ENCODE assay signal across 27 cellular contexts in the genomic region with DNA sequence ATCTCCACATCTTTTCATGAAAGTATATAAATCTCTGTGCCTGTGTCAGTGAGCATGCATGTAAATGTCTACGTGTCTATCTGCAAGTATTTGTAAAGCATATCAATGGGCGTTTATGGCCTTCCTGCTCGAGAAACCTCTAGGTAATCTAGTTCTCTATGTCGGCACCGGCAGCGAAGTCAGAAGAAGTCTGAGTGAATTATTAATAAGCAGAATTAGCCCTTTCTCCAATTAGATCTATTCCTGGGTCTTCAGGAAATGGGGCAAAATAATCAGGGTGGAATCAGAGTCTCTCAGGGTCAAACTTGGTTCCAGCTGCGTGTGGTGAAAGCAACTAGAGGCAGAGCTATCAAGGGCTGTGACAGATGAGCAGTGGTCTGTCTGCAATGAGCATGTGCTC. TPM values are rescaled to one million over a fixed set of nuclear protein-coding genes. Genes with fewer than 3 reads are reported as not detected.
"Had no signal": no experiment of that assay in that cellular context is flagged by ENCODE, and none has a peak within 500 bp of the region (broad histone marks: within the 10 kb centered on the region; RNA-seq: fewer than 3 reads in every experiment).

A gene (plus strand): TSS at position 301 of the 400 bp plus-strand sequence. CDS start 108 bp downstream, outside the sequence.

- H3K27ac ChIP-seq: neutrophil, pancreas, prostate gland, right lobe of liver, skin epidermis, stomach, thoracic aorta, thyroid gland, tibial nerve, upper lobe of left lung, vagina had no signal

- H3K27me3 Mint-ChIP-seq: naive thymus-derived CD8-positive, alpha-beta T cell; natural killer cell treated with Interleukin-12 subunit alpha and Interleukin-12 subunit beta and Interleukin-15 and Interleukin-18, amount 100 ng/mL, for 72 hours; stimulated activated naive B cell treated with anti-CD40 and anti-IgM and Interleukin-4, amounts not matched to agents 10 μg/mL and 1 μg/mL and 100 μg/mL, for 72 hours; stimulated activated naive CD8-positive, alpha-beta T cell treated with anti-CD3 and anti-CD28 coated beads, Interleukin-15, Interleukin-2, amounts not matched to agents 100 ng/mL and 50 ng/mL, for 24 hours had no signal

- H3K27me3 ChIP-seq: neutrophil, pancreas, right lobe of liver, stomach, thyroid gland, tibial nerve, upper lobe of left lung, vagina had no signal

- FAIRE-seq: pancreas, urothelium cell line had no signal

- DNase-seq: naive thymus-derived CD8-positive, alpha-beta T cell; nephron progenitor cell; nucleus accumbens; pancreas; right cardiac atrium; right lobe of liver; stimulated activated CD4-positive, alpha-beta T cell treated with anti-CD3 and anti-CD28 coated beads, Interleukin-15, amount 100 ng/mL, for 24 hours; stimulated activated CD4-positive, alpha-beta T cell treated with anti-CD3 and anti-CD28 coated beads, Interleukin-2, amount 100 ng/mL, for 24 hours; stimulated activated CD4-positive, alpha-beta T cell treated with anti-CD3 and anti-CD28 coated beads, Interleukin-2, amount 100 ng/mL, for 48 hours; stimulated activated CD4-positive, alpha-beta T cell treated with anti-CD3 and anti-CD28 coated beads, Interleukin-4, amount 100 ng/mL, for 24 hours; stimulated activated naive B cell treated with anti-CD40 and anti-IgM and Interleukin-4, amounts not matched to agents 10 μg/mL and 1 μg/mL and 100 μg/mL, for 72 hours; stimulated activated naive CD4-positive, alpha-beta T cell treated with Interleukin-2 at 50 U/mL for 16 hours; stomach; thyroid gland; trophoblast cell; upper lobe of left lung had no signal

- H3K9me3 Mint-ChIP-seq: naive thymus-derived CD8-positive, alpha-beta T cell; natural killer cell treated with Interleukin-12 subunit alpha and Interleukin-12 subunit beta and Interleukin-15 and Interleukin-18, amount 100 ng/mL, for 72 hours; neural crest cell; stimulated activated effector memory CD8-positive, alpha-beta T cell treated with anti-CD3 and anti-CD28 coated beads, Interleukin-12 subunit alpha, Interleukin-12 subunit beta, amount 100 ng/mL, for 72 hours; stimulated activated naive B cell treated with anti-CD40 and anti-IgM and Interleukin-4, amounts not matched to agents 10 μg/mL and 1 μg/mL and 100 μg/mL, for 72 hours; stimulated activated naive CD8-positive, alpha-beta T cell treated with anti-CD3 and anti-CD28 coated beads, Interleukin-15, Interleukin-2, amounts not matched to agents 100 ng/mL and 50 ng/mL, for 24 hours had no signal

- H3K4me3 ChIP-seq: pancreas, prostate gland, right lobe of liver, skin epidermis, stomach, thoracic aorta, thyroid gland, tibial nerve, upper lobe of left lung, vagina had no signal

- H3K4me1 ChIP-seq: pancreas, prostate gland, right lobe of liver, thyroid gland, tibial nerve, vagina had no signal

- H3K36me3 ChIP-seq: neutrophil, pancreas, prostate gland, right lobe of liver, stomach, thoracic aorta, thyroid gland, tibial nerve, upper lobe of left lung, vagina had no signal

- H3K9me3 ChIP-seq: neutrophil, pancreas, prostate gland, right lobe of liver, stomach, thoracic aorta, thyroid gland, tibial nerve, upper lobe of left lung, vagina had no signal

- H3K36me3 Mint-ChIP-seq: naive thymus-derived CD8-positive, alpha-beta T cell; natural killer cell treated with Interleukin-12 subunit alpha and Interleukin-12 subunit beta and Interleukin-15 and Interleukin-18, amount 100 ng/mL, for 72 hours; stimulated activated effector memory CD8-positive, alpha-beta T cell treated with anti-CD3 and anti-CD28 coated beads, Interleukin-12 subunit alpha, Interleukin-12 subunit beta, amount 100 ng/mL, for 72 hours; stimulated activated naive B cell treated with anti-CD40 and anti-IgM and Interleukin-4, amounts not matched to agents 10 μg/mL and 1 μg/mL and 100 μg/mL, for 72 hours had no signal

- H3K27ac Mint-ChIP-seq: naive thymus-derived CD8-positive, alpha-beta T cell; nephron progenitor cell; stimulated activated effector memory CD8-positive, alpha-beta T cell treated with anti-CD3 and anti-CD28 coated beads, Interleukin-12 subunit alpha, Interleukin-12 subunit beta, amount 100 ng/mL, for 72 hours; stimulated activated naive B cell treated with anti-CD40 and anti-IgM and Interleukin-4, amounts not matched to agents 10 μg/mL and 1 μg/mL and 100 μg/mL, for 72 hours; stimulated activated naive CD8-positive, alpha-beta T cell treated with anti-CD3 and anti-CD28 coated beads, Interleukin-15, Interleukin-2, amounts not matched to agents 100 ng/mL and 50 ng/mL, for 24 hours had no signal

- H3K4me3 Mint-ChIP-seq: naive thymus-derived CD8-positive, alpha-beta T cell; natural killer cell treated with Interleukin-12 subunit alpha and Interleukin-12 subunit beta and Interleukin-15 and Interleukin-18, amount 100 ng/mL, for 72 hours; nephron progenitor cell; neural crest cell; stimulated activated effector memory CD8-positive, alpha-beta T cell treated with anti-CD3 and anti-CD28 coated beads, Interleukin-12 subunit alpha, Interleukin-12 subunit beta, amount 100 ng/mL, for 72 hours; stimulated activated naive B cell treated with anti-CD40 and anti-IgM and Interleukin-4, amounts not matched to agents 10 μg/mL and 1 μg/mL and 100 μg/mL, for 72 hours; stimulated activated naive CD8-positive, alpha-beta T cell treated with anti-CD3 and anti-CD28 coated beads, Interleukin-15, Interleukin-2, amounts not matched to agents 100 ng/mL and 50 ng/mL, for 24 hours had no signal

RNA-seq across cellular contexts. Expression of the gene that starts here (rescaled TPM):
- polyA plus RNA-seq: naive thymus-derived CD8-positive, alpha-beta T cell; pancreas; right cardiac atrium; stomach had no signal
